Comparison of ENCODE assay signal across 21 cellular contexts in the genomic region with DNA sequence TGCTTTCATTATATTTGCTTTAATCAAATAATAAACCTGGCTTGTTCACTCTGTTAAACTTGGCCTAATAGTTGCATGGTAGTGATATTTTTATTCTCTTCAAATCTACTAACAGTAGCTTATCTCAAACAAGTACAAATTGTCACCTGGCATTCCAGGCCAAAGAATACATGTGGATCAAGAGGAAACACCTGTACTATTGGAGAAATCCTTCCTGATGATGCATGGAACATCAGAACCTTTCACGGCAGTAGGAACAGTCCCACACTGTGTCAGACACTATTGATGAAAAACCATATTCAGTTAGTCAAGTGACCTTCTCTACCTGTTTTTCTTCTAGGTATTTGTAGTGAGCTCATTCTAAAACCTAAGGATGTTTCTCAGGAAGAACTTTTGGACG. TPM values are rescaled to one million over a fixed set of nuclear protein-coding genes. Genes with fewer than 3 reads are reported as not detected.
DNase-seq lines count a peak whose midpoint lies in the region; FAIRE-seq and TF ChIP-seq lines count a peak whose summit lies in the region.
"Had no signal": no experiment of that assay in that cellular context is flagged by ENCODE, and none has a peak within 500 bp of the region (broad histone marks: within the 10 kb centered on the region; RNA-seq: fewer than 3 reads in every experiment).

No MANE protein-coding gene starts in this region.

- FAIRE-seq in endothelial cell of umbilical vein (lab: Jason Lieb, UNC): no peak
- FAIRE-seq: A204.1, D721Med, G401.6, GM12891, GM19239 had no signal

- H3K36me3 ChIP-seq in endothelial cell of umbilical vein (ENCODE audit: control insufficient read depth in 2 of 2, extremely low read depth in 1 of 2, insufficient read depth in 2 of 2, low read length in 2 of 2) (no peaks in the 10 kb centered on the region), prostate gland (no peaks in the 10 kb centered on the region)

- no peaks in the 10 kb centered on the region for H4K20me1 ChIP-seq in endothelial cell of umbilical vein (replicated peaks; ENCODE audit: control insufficient read depth, extremely low read depth, insufficient read depth, low read length)
- H4K20me1 ChIP-seq: BLaER1 treated with 17β-estradiol and CSF1 and Interleukin-3, amounts not matched to agents 10 nM and 100 nM had no signal

- no peaks in the 10 kb centered on the region for H3K9me1 ChIP-seq in endothelial cell of umbilical vein (replicated peaks; ENCODE audit: control insufficient read depth, extremely low read depth, insufficient read depth, low read length)

- H3K4me1 ChIP-seq in endothelial cell of umbilical vein (ENCODE audit: control insufficient read depth, extremely low read depth, insufficient read depth, low read length): no peaks in the 10 kb centered on the region
- no peaks in the 10 kb centered on the region for H3K4me1 ChIP-seq in prostate gland (replicated peaks)
- H3K4me1 ChIP-seq: BLaER1 treated with 17β-estradiol and CSF1 and Interleukin-3, amounts not matched to agents 10 nM and 100 nM; Caco-2 had no signal

- H3K9ac ChIP-seq in endothelial cell of umbilical vein (replicated peaks; ENCODE audit: extremely low read depth, insufficient read depth, low read length): no peak overlapping the region
- H3K9ac ChIP-seq: BLaER1 treated with 17β-estradiol and CSF1 and Interleukin-3, amounts not matched to agents 10 nM and 100 nM had no signal

- H3K79me2 ChIP-seq in endothelial cell of umbilical vein (ENCODE audit: control insufficient read depth, insufficient read depth, low read length): no peaks in the 10 kb centered on the region

- dilution Hi-C loops in endothelial cell of umbilical vein (cut with MboI; ENCODE audit: extremely low pct_ligation_motif_present, low sequenced_read_pairs): no loop called here

- WGBS in prostate gland: 84% methylated on average over 2 of the region's 2 CpGs

- CTCF ChIA-PET in endothelial cell of umbilical vein (lab: Charles Lee): interaction anchor here (1.5 to 2.9 kb wide), 6 partner anchors 8 to 54 kb away, joined by 3 to 9 read pairs (median 6); no protein-coding TSS in a partner anchor

- POLR2A ChIA-PET in endothelial cell of umbilical vein (lab: Charles Lee): no interaction called here

- TF ChIP-seq POLR2A in endothelial cell of umbilical vein (IDR thresholded peaks at IDR 0.05; ENCODE audit: low read depth, low read length): no peak
- TF ChIP-seq POLR2A in prostate gland (IDR thresholded peaks at IDR 0.05): no peak

- H3K27me3 ChIP-seq in endothelial cell of umbilical vein (ENCODE audit: control insufficient read depth in 2 of 2, insufficient read depth in 2 of 2, low read length in 2 of 2) (no peaks in the 10 kb centered on the region), prostate gland (replicated peaks; ENCODE audit: insufficient read depth) (no peaks in the 10 kb centered on the region)
- H3K27me3 ChIP-seq: BLaER1 treated with 17β-estradiol and CSF1 and Interleukin-3, amounts not matched to agents 10 nM and 100 nM had no signal

- H3K4me2 ChIP-seq in endothelial cell of umbilical vein (ENCODE audit: insufficient read depth, low read length): no peak overlapping the region
- H3K4me2 ChIP-seq: BLaER1 treated with 17β-estradiol and CSF1 and Interleukin-3, amounts not matched to agents 10 nM and 100 nM had no signal

- no peak for TF ChIP-seq CTCF in endothelial cell of umbilical vein (IDR thresholded peaks at IDR 0.05; ENCODE audit: extremely low read depth in 1 of 2, insufficient read depth in 1 of 2, low read depth in 1 of 2, low read length in 2 of 2)
- no peak for TF ChIP-seq CTCF in prostate gland (IDR thresholded peaks at IDR 0.05)

- no TSS peak for BruUV-seq in endothelial cell of umbilical vein (replicated peaks; lab: Mats Ljungman, UMichigan)

- H3K4me3 ChIP-seq in endothelial cell of umbilical vein (replicated peaks in 1 of 3; ENCODE audit: insufficient read depth in 1 of 3, low read depth in 1 of 3, low read length in 3 of 3) (no peak overlapping the region), prostate gland (no peak overlapping the region)
- H3K4me3 ChIP-seq: BLaER1 treated with 17β-estradiol and CSF1 and Interleukin-3, amounts not matched to agents 10 nM and 100 nM had no signal

- intact Hi-C loops in endothelial cell of umbilical vein (cut with micrococcal nuclease): no loop called here
- intact Hi-C loops in prostate gland (cut with DNase I): no loop called here

- DNase-seq in dermis blood vessel endothelial cell (peak; percentile 65), endothelial cell of umbilical vein (ENCODE audit: low read depth, low spot score) (peak; percentile 14), NCI-H2227 treated with DMSO at 0.1 percent for 48 hours (lab: John Stamatoyannopoulos, UW) (no peak), NCI-H1417 treated with DMSO at 0.1 percent for 48 hours (lab: John Stamatoyannopoulos, UW) (no peak), prostate gland (ENCODE audit: low spot score) (no peak)
- DNase-seq: 8988T; ACHN; AML-193; Caco-2; Calu3; CD4-positive, alpha-beta T cell; CD8-positive, alpha-beta T cell; DMS79 treated with DMSO at 0.1 percent for 48 hours; GF-D8 had no signal

- no peak overlapping the region for H3K27ac ChIP-seq in endothelial cell of umbilical vein (ENCODE audit: insufficient read depth, low read depth, low read length)
- no peak overlapping the region for H3K27ac ChIP-seq in prostate gland
- H3K27ac ChIP-seq: BLaER1 treated with 17β-estradiol and CSF1 and Interleukin-3, amounts not matched to agents 10 nM and 100 nM; C4-2B had no signal

- H3K9me3 ChIP-seq in endothelial cell of umbilical vein (replicated peaks; ENCODE audit: control insufficient read depth, insufficient read depth, low read length) (no peaks in the 10 kb centered on the region), prostate gland (no peaks in the 10 kb centered on the region)
- H3K9me3 ChIP-seq: BLaER1 treated with 17β-estradiol and CSF1 and Interleukin-3, amounts not matched to agents 10 nM and 100 nM; Caco-2 had no signal

- no peak overlapping the region for H2AFZ ChIP-seq in endothelial cell of umbilical vein (ENCODE audit: low read depth, low read length)

TF ChIP-seq in endothelial cell of umbilical vein, 7 proteins besides CTCF, POLR2A, EP300 and RAD21:
- TF ChIP-seq JUN (IDR thresholded peaks at IDR 0.05; ENCODE audit: borderline replicate concordance, insufficient read depth, insufficient read length, low read depth): no peak
- TF ChIP-seq POLR2AphosphoS5 (IDR thresholded peaks at IDR 0.05; ENCODE audit: insufficient read depth, low read depth, low read length): no peak
- TF ChIP-seq MYC (IDR thresholded peaks at IDR 0.05; ENCODE audit: low read depth, low read length): no peak
- TF ChIP-seq FOS (IDR thresholded peaks at IDR 0.05; ENCODE audit: borderline replicate concordance, insufficient read depth, low read length): no peak
- TF ChIP-seq MAX (IDR thresholded peaks at IDR 0.05; ENCODE audit: insufficient read depth, insufficient read length): no peak
- TF ChIP-seq EZH2 (IDR thresholded peaks at IDR 0.05; ENCODE audit: borderline replicate concordance, low read depth, low read length, severe bottlenecking): no peak
- no peak for TF ChIP-seq GATA2 (IDR thresholded peaks at IDR 0.05; ENCODE audit: insufficient read depth, insufficient read length, low read depth, low read length)
TF ChIP-seq in endothelial cell of umbilical vein: peak in this region for 0.

RNA-seq across cellular contexts. Expression of gene MTHFD2L, which starts 17.0 kb away (rescaled TPM):
- total RNA-seq in dermis blood vessel endothelial cell (19.8 and 33.5 TPM in 2 replicates), endothelial cell of umbilical vein (12.4 and 15.2 TPM in 2 replicates), prostate gland (10 to 100 TPM; 15.8 to 19.9 TPM)
- 4.4 and 6.9 TPM in 2 replicates for polyA plus RNA-seq in endothelial cell of umbilical vein
- 5.7 and 5.8 TPM in 2 replicates for polyA plus RNA-seq in endothelial cell of umbilical vein (2011; cell fraction: cytosol; rRNA removed)
- polyA plus RNA-seq in endothelial cell of umbilical vein (2011; cell fraction: nucleus; rRNA removed): 10.9 and 17.7 TPM in 2 replicates
- polyA plus RNA-seq in endothelial cell of umbilical vein (2012): 5.8 and 9.6 TPM in 2 replicates
- polyA minus RNA-seq in endothelial cell of umbilical vein: 10.8 and 12.9 TPM in 2 replicates
- polyA minus RNA-seq in endothelial cell of umbilical vein (2011; cell fraction: cytosol; rRNA and poly(A)+ RNA removed): 9.7 TPM
- polyA minus RNA-seq in endothelial cell of umbilical vein (2011; cell fraction: nucleus; rRNA and poly(A)+ RNA removed): 40.7 and 49.2 TPM in 2 replicates

Comparison
In these comparisons a context has a peak if more than half of its experiments do, and no peak if none do; other contexts are left out.
1. DNase-seq: peak in dermis blood vessel endothelial cell (single experiment) and endothelial cell of umbilical vein (single experiment); none in NCI-H2227 treated with DMSO at 0.1 percent for 48 hours (single experiment), NCI-H1417 treated with DMSO at 0.1 percent for 48 hours (single experiment) and prostate gland (single experiment).